ENCODE assay signal across 9 cellular contexts in the genomic region with DNA sequence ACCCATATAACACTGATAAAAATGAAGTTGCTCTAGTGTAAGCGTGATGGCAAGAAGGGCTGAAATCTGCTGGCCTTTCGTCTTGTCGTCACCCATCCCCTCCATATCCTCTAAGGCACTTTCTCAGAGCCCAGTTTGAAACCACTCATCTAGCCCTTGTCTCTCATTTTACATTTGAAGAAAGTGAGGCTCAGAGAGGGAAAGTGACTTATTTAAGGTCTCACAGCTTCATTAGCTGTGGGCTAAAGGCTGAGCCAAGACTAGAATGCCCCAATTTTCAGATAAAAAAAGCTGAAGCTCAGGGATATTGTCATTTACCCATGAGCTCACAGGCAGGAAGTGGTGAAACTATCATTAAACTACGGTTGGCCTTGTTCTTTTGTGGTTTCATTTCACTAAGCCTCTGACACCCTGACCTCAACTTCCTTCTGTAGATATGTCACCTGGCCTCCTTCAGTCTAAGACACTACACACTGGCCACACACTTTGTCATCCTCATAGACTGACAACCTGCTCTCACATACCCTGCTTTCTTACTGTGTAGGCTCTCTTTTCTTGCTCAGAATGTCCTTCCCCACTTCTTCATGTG.
DNase-seq lines count a peak whose midpoint lies in the region; ATAC-seq and TF ChIP-seq lines count a peak whose summit lies in the region.
"Had no signal": no experiment of that assay in that cellular context is flagged by ENCODE, and none has a peak within 500 bp of the region (broad histone marks: within the 10 kb centered on the region; RNA-seq: fewer than 3 reads in every experiment).

No MANE protein-coding gene starts in this region.

- peak overlapping the region; percentile 88 for H3K27ac Mint-ChIP-seq in activated CD8-positive, alpha-beta T cell treated with anti-CD3 and anti-CD28 coated beads for 36 hours

- peaks cover 71% of the 10 kb centered on the region for H3K4me1 Mint-ChIP-seq in activated CD8-positive, alpha-beta T cell treated with anti-CD3 and anti-CD28 coated beads for 36 hours (ENCODE audit: low read depth)

- no peak overlapping the region for H2BK120ac ChIP-seq in neuronal stem cell (ENCODE audit: low read depth, low read length)

- H3K9ac ChIP-seq in neuronal stem cell (ENCODE audit: low read depth, low read length, poor library complexity) (no peak overlapping the region), PC-3 (ENCODE audit: low read length) (no peak overlapping the region), colonic mucosa (ENCODE audit: low read depth in 2 of 2, low read length in 2 of 2) (no peak overlapping the region)

- no peak overlapping the region for H2BK5ac ChIP-seq in neuronal stem cell (ENCODE audit: low read length)

- H3K27me3 ChIP-seq in HL-60 (ENCODE audit: insufficient read depth, poor library complexity, severe bottlenecking) (no peaks in the 10 kb centered on the region), neuronal stem cell (ENCODE audit: control insufficient read depth in 3 of 3, insufficient read depth in 3 of 3, low read depth in 1 of 3, low read length in 3 of 3) (no peaks in the 10 kb centered on the region), PC-3 (ENCODE audit: low read length) (no peaks in the 10 kb centered on the region), colonic mucosa (no peaks in the 10 kb centered on the region)

- H3K23ac ChIP-seq in neuronal stem cell (ENCODE audit: low read depth, low read length, poor library complexity): no peak overlapping the region

- peak overlapping the region; percentile 42 for H3K4me3 Mint-ChIP-seq in activated CD8-positive, alpha-beta T cell treated with anti-CD3 and anti-CD28 coated beads for 36 hours

- no peaks in the 10 kb centered on the region for H3K79me2 ChIP-seq in PC-3 (ENCODE audit: low read length)

- H3K27ac ChIP-seq in HL-60 (replicated peaks): peak overlapping the region; percentile 95
- H3K27ac ChIP-seq in neuronal stem cell (replicated peaks; ENCODE audit: low read length): no peak overlapping the region
- H3K27ac ChIP-seq in PC-3 (ENCODE audit: low read length): no peak overlapping the region
- no peak overlapping the region for H3K27ac ChIP-seq in colonic mucosa
- H3K27ac ChIP-seq: thoracic aorta had no signal

- H2AK5ac ChIP-seq in neuronal stem cell (ENCODE audit: low read depth, low read length): no peak overlapping the region

- no peak overlapping the region for H4K8ac ChIP-seq in neuronal stem cell (ENCODE audit: low read depth, low read length)

- no peak overlapping the region for H3K4ac ChIP-seq in neuronal stem cell (ENCODE audit: low read length)

- no peak overlapping the region for H3K4me3 ChIP-seq in HL-60 (replicated peaks; ENCODE audit: insufficient read depth, low read length)
- no peak overlapping the region for H3K4me3 ChIP-seq in neuronal stem cell (ENCODE audit: low read length in 2 of 2)
- no peak overlapping the region for H3K4me3 ChIP-seq in PC-3 (ENCODE audit: low read length)
- H3K4me3 ChIP-seq in colonic mucosa: no peak overlapping the region
- H3K4me3 ChIP-seq: thoracic aorta had no signal

- ATAC-seq in GM21390 (IDR thresholded peaks at IDR 0.05; ENCODE audit: unreplicated experiment): peak; percentile 97
- peak; percentile 92 for ATAC-seq in activated CD8-positive, alpha-beta T cell treated with anti-CD3 and anti-CD28 coated beads for 36 hours
- ATAC-seq in PC-3: no peak

- H3K9me3 Mint-ChIP-seq in activated CD8-positive, alpha-beta T cell treated with anti-CD3 and anti-CD28 coated beads for 36 hours: peaks cover 3% of the 10 kb centered on the region

- H3F3A ChIP-seq in PC-3 (ENCODE audit: low read length, unreplicated experiment): no peaks in the 10 kb centered on the region

- no TSS peak for BruUV-seq in PC-3 (replicated peaks; lab: Mats Ljungman, UMichigan)

- H3K27me3 Mint-ChIP-seq in activated CD8-positive, alpha-beta T cell treated with anti-CD3 and anti-CD28 coated beads for 36 hours: no peaks in the 10 kb centered on the region

- H2BK12ac ChIP-seq in neuronal stem cell (ENCODE audit: low read length): no peak overlapping the region

- POLR2A ChIA-PET in activated CD8-positive, alpha-beta T cell treated with anti-CD3 and anti-CD28 coated beads for 36 hours (lab: Charles Lee): interaction anchor here (0.8 to 1.1 kb wide), 2 partner anchors 17 to 747 kb away, joined by 3 read pairs; no protein-coding TSS in a partner anchor
- POLR2A ChIA-PET in PC-3 (lab: Charles Lee; ENCODE audit: unreplicated experiment): no interaction called here

- WGBS in neuronal stem cell (ENCODE audit: extremely low coverage in 2 of 2, insufficient read length in 2 of 2, insufficient replicate concordance in 1 of 2), 2 donors: no CpG with 5 or more reads among the region's 4 CpGs

- intact Hi-C loops in activated CD8-positive, alpha-beta T cell treated with anti-CD3 and anti-CD28 coated beads for 36 hours (cut with micrococcal nuclease): loop anchor here (5.0 to 10.0 kb wide), 3 partner anchors 39 to 179 kb away; partner anchors contain the start of gene DMAC1
- intact Hi-C loops in PC-3 (cut with micrococcal nuclease): no loop called here
- intact Hi-C loops in colonic mucosa (cut with DNase I): no loop called here

- CTCF ChIA-PET in activated CD8-positive, alpha-beta T cell treated with anti-CD3 and anti-CD28 coated beads for 36 hours (lab: Charles Lee): no interaction called here
- CTCF ChIA-PET in PC-3 (lab: Charles Lee): no interaction called here

- no peak for TF ChIP-seq CTCF in HL-60 (IDR thresholded peaks at IDR 0.05; ENCODE audit: insufficient read depth, low read length)
- no peak for TF ChIP-seq CTCF in activated CD8-positive, alpha-beta T cell treated with anti-CD3 and anti-CD28 coated beads for 36 hours (IDR thresholded peaks at IDR 0.05)
- no peak for TF ChIP-seq CTCF in PC-3 (conservative IDR thresholded peaks at IDR 0.05; ENCODE audit: low read depth, low read length)
- TF ChIP-seq CTCF in colonic mucosa (IDR thresholded peaks at IDR 0.05): no peak

- no peak overlapping the region for H3K14ac ChIP-seq in neuronal stem cell (ENCODE audit: low read length)

- H3K4me1 ChIP-seq in neuronal stem cell (ENCODE audit: control insufficient read depth in 2 of 2, insufficient read depth in 1 of 2, low read depth in 1 of 2, low read length in 2 of 2) (peaks cover 3 to 12% of the 10 kb centered on the region in 2 donors), PC-3 (ENCODE audit: insufficient read depth, low read length) (no peaks in the 10 kb centered on the region), colonic mucosa (no peaks in the 10 kb centered on the region)

- H3K9me2 ChIP-seq in PC-3 (replicated peaks; ENCODE audit: low read length): no peaks in the 10 kb centered on the region

- DNase-seq in DMS53 treated with DMSO at 0.1 percent for 48 hours (lab: John Stamatoyannopoulos, UW; ENCODE audit: unreplicated experiment) (peak; percentile 13), HL-60 (ENCODE audit: low read depth in 1 of 2, low spot score in 1 of 2) (peak; percentile 91 to 96), neuronal stem cell (ENCODE audit: low spot score) (no peak), NCI-H510A treated with DMSO at 0.1 percent for 48 hours (lab: John Stamatoyannopoulos, UW) (no peak), PC-3 (no peak), colonic mucosa (no peak)
- DNase-seq in activated CD8-positive, alpha-beta T cell treated with anti-CD3 and anti-CD28 coated beads for 36 hours: peak; percentile 75

- H3K4me2 ChIP-seq in neuronal stem cell (ENCODE audit: insufficient read depth, low read length, poor library complexity, severe bottlenecking) (no peak overlapping the region), PC-3 (ENCODE audit: low read length) (no peak overlapping the region)

- H2AFZ ChIP-seq in neuronal stem cell (ENCODE audit: low read length): peak overlapping the region; percentile 5
- H2AFZ ChIP-seq in PC-3 (ENCODE audit: low read length): no peak overlapping the region

- no peaks in the 10 kb centered on the region for H3K79me1 ChIP-seq in neuronal stem cell (ENCODE audit: low read depth, low read length)

- H4K20me1 ChIP-seq in PC-3 (ENCODE audit: low read length): no peaks in the 10 kb centered on the region

- H3K9me3 ChIP-seq in neuronal stem cell (replicated peaks in 1 of 2; ENCODE audit: control insufficient read depth in 2 of 2, insufficient read depth in 1 of 2, low read depth in 1 of 2, low read length in 2 of 2) (no peaks in the 10 kb centered on the region), PC-3 (ENCODE audit: low read length) (no peaks in the 10 kb centered on the region), colonic mucosa (no peaks in the 10 kb centered on the region)
- H3K9me3 ChIP-seq: thoracic aorta had no signal

- H4K91ac ChIP-seq in neuronal stem cell (ENCODE audit: low read depth, low read length, poor library complexity): no peak overlapping the region

- no peak overlapping the region for H3K18ac ChIP-seq in neuronal stem cell (ENCODE audit: low read length)

- peaks cover 5% of the 10 kb centered on the region for H3K36me3 Mint-ChIP-seq in activated CD8-positive, alpha-beta T cell treated with anti-CD3 and anti-CD28 coated beads for 36 hours (ENCODE audit: low read depth)

- H2BK15ac ChIP-seq in neuronal stem cell (ENCODE audit: low read length): no peak overlapping the region

- no peaks in the 10 kb centered on the region for H3K36me3 ChIP-seq in neuronal stem cell (replicated peaks in 1 of 2; ENCODE audit: control insufficient read depth in 2 of 2, insufficient read depth in 2 of 2, low read length in 2 of 2)
- no peaks in the 10 kb centered on the region for H3K36me3 ChIP-seq in PC-3 (ENCODE audit: low read depth, low read length)
- H3K36me3 ChIP-seq in colonic mucosa: no peaks in the 10 kb centered on the region
- H3K36me3 ChIP-seq: thoracic aorta had no signal

Comparison
In these comparisons a context has a peak if more than half of its experiments do, and no peak if none do; other contexts are left out.
1. DNase-seq: peak in DMS53 treated with DMSO at 0.1 percent for 48 hours (single experiment), HL-60 (2 of 2) and activated CD8-positive, alpha-beta T cell treated with anti-CD3 and anti-CD28 coated beads for 36 hours (single experiment); none in neuronal stem cell (single experiment), NCI-H510A treated with DMSO at 0.1 percent for 48 hours (single experiment), PC-3 (single experiment) and colonic mucosa (single experiment).